17 cellular contexts compared by ENCODE assay signal in the genomic region with DNA sequence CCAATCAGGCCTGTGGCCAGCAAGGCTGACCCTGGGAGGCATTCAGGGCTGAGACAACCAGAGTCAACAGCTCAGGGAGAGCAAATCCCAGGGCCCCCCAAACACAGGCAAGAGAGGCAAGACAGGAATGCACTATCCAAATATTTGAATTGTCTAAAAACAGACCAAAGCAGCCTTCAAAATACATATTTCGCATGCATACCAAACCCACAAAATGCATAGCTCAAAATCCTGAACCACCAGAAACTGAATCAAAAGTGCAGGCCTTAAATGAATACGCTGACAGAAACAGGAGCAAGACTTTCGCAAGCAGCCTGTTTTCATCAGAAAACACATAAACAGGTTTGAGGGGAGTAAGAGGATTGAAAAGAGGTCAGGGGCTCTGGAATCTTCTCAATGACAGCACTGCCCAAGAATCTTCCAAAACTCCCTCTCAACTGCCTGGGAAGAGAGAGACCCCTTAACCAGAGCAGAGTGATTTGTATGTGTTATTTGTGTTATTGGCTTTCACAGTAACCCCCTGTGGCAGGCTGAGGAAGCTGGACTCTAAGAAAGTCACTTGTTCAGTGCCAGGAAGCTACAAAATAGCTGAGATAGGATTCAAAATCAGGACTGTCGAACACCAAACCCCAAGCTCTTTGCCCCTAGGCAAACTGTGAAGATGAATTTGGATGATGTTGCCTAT.
DNase-seq lines count a peak whose midpoint lies in the region; ATAC-seq and TF ChIP-seq lines count a peak whose summit lies in the region.
"Had no signal": no experiment of that assay in that cellular context is flagged by ENCODE, and none has a peak within 500 bp of the region (broad histone marks: within the 10 kb centered on the region; RNA-seq: fewer than 3 reads in every experiment).

No MANE protein-coding gene starts in this region.

- H3K9me3 Mint-ChIP-seq in activated naive CD4-positive, alpha-beta T cell treated with anti-CD3 and anti-CD28 coated beads, Interleukin-2, amount 50 U/mL, for 72 hours = no peaks in the 10 kb centered on the region

- peak; percentile 65 for DNase-seq in AG08396 (ENCODE audit: low spot score)
- peak; percentile 90 to 94 for DNase-seq in SJSA1 (ENCODE audit: low read depth in 1 of 2, low spot score in 2 of 2)
- DNase-seq in fibroblast of mammary gland (ENCODE audit: low read depth) = peak; percentile 17
- DNase-seq in osteoblast (ENCODE audit: insufficient read length, low spot score, missing footprints) = peak; percentile 91
- DNase-seq in activated naive CD4-positive, alpha-beta T cell treated with anti-CD3 and anti-CD28 coated beads, Interleukin-2, amount 50 U/mL, for 72 hours (ENCODE audit: low spot score in 2 of 2) = no peak
- no peak for DNase-seq in SKM-1 (lab: John Stamatoyannopoulos, UW; ENCODE audit: unreplicated experiment)
- no peak for DNase-seq in SK-N-DZ (ENCODE audit: low spot score)
- DNase-seq in cerebellar cortex (ENCODE audit: low spot score) = no peak
- DNase-seq: ACHN; activated effector memory CD4-positive, alpha-beta T cell treated with anti-CD3 and anti-CD28 coated beads, Interleukin-2, amount 50 U/mL, for 16 hours; kidney glomerular epithelial cell; NCI-H1417 treated with DMSO at 0.1 percent for 48 hours; retina; stimulated activated CD4-positive, alpha-beta T cell treated with anti-CD3 and anti-CD28 coated beads, Interleukin-2, amount 100 ng/mL, for 48 hours; WERI-Rb-1 had no signal

- H3K36me3 ChIP-seq in SJSA1 = no peaks in the 10 kb centered on the region
- H3K36me3 ChIP-seq in osteoblast (ENCODE audit: insufficient read depth, low read length) = no peaks in the 10 kb centered on the region
- H3K36me3 ChIP-seq: WERI-Rb-1 had no signal

- H3K79me2 ChIP-seq in osteoblast (ENCODE audit: insufficient read depth, low read length) = no peaks in the 10 kb centered on the region

- H3K36me3 Mint-ChIP-seq in activated naive CD4-positive, alpha-beta T cell treated with anti-CD3 and anti-CD28 coated beads, Interleukin-2, amount 50 U/mL, for 72 hours = no peaks in the 10 kb centered on the region

- H3K27ac ChIP-seq in SJSA1 (peak overlapping the region; percentile 92), osteoblast (ENCODE audit: low read depth, low read length) (peak overlapping the region; percentile 76)
- H3K27ac ChIP-seq: KMS-11, WERI-Rb-1 had no signal

- H3K4me2 ChIP-seq in osteoblast (ENCODE audit: insufficient read depth, low read length) = peak overlapping the region; percentile 26
- H3K4me2 ChIP-seq: KMS-11 had no signal

- H3K4me1 ChIP-seq in SJSA1 (replicated peaks) (peaks cover 44% of the 10 kb centered on the region), osteoblast (ENCODE audit: insufficient read depth, low read length) (peaks cover 40% of the 10 kb centered on the region)

- H3K27me3 ChIP-seq in SJSA1 (replicated peaks) = no peaks in the 10 kb centered on the region
- H3K27me3 ChIP-seq in osteoblast (ENCODE audit: insufficient read depth, low read length) = no peaks in the 10 kb centered on the region

- H3K9me3 ChIP-seq in SJSA1 (replicated peaks) = no peaks in the 10 kb centered on the region
- H3K9me3 ChIP-seq in osteoblast (ENCODE audit: low read depth, low read length) = no peaks in the 10 kb centered on the region

- ATAC-seq in activated naive CD4-positive, alpha-beta T cell treated with anti-CD3 and anti-CD28 coated beads, Interleukin-2, amount 50 U/mL, for 72 hours = no peak
- ATAC-seq: HCT116 had no signal

- H4K20me1 ChIP-seq in osteoblast (ENCODE audit: insufficient read depth, low read length) = no peaks in the 10 kb centered on the region

- peak overlapping the region; percentile 66 for H2AFZ ChIP-seq in osteoblast (ENCODE audit: low read length)

- H3K4me3 ChIP-seq in SJSA1 = no peak overlapping the region
- H3K4me3 ChIP-seq in fibroblast of mammary gland (ENCODE audit: control insufficient read depth, low read depth, low read length) = no peak overlapping the region
- H3K4me3 ChIP-seq in osteoblast (ENCODE audit: insufficient read depth, low read length) = no peak overlapping the region

- no peak overlapping the region for H3K27ac Mint-ChIP-seq in activated naive CD4-positive, alpha-beta T cell treated with anti-CD3 and anti-CD28 coated beads, Interleukin-2, amount 50 U/mL, for 72 hours

- TF ChIP-seq CTCF in fibroblast of mammary gland (conservative IDR thresholded peaks at IDR 0.05; ENCODE audit: control insufficient read depth, insufficient read depth, low read depth, low read length) (no peak), osteoblast (IDR thresholded peaks at IDR 0.05; ENCODE audit: extremely low read depth, low read depth, low read length) (no peak)

Comparison
In these comparisons a context has a peak if more than half of its experiments do, and no peak if none do; other contexts are left out.
1. DNase-seq: peak in AG08396 (single experiment), SJSA1 (2 of 2), fibroblast of mammary gland (single experiment) and osteoblast (single experiment); none in activated naive CD4-positive, alpha-beta T cell treated with anti-CD3 and anti-CD28 coated beads, Interleukin-2, amount 50 U/mL, for 72 hours (0 of 2), SKM-1 (single experiment), SK-N-DZ (single experiment) and cerebellar cortex (single experiment).